Comparison of ENCODE assay signal across 30 cellular contexts in the genomic region with DNA sequence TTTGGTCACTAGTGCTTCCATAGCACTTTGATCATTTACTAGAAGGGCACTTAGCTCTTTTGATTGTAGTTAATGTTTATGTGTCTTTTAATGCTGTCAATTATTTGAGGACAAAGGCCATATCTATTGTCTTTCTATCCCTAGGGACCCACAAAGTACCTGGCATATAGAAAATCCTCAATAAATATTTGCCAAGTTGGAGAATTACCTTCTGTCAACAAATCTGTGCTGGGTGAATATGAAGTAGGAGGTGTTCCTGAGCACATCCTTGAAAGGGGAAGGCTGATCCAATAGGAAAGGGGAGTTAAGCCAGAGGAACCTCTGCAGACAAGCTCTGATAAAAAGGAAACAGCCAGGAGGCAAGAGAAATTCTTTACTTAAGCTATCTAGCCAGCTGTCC. TPM values are rescaled to one million over a fixed set of nuclear protein-coding genes. Genes with fewer than 3 reads are reported as not detected.
A peak's percentile ranks its signal among the peaks of the same experiment; 100 is the strongest.
DNase-seq lines count a peak whose midpoint lies in the region; ATAC-seq, FAIRE-seq and TF ChIP-seq lines count a peak whose summit lies in the region.
"Had no signal": no experiment of that assay in that cellular context is flagged by ENCODE, and none has a peak within 500 bp of the region (broad histone marks: within the 10 kb centered on the region; RNA-seq: fewer than 3 reads in every experiment).

No MANE protein-coding gene starts in this region.

- peak overlapping the region in 2 of 3 experiments; percentile 18 to 89 for H3K27ac Mint-ChIP-seq in nephron
- no peak overlapping the region for H3K27ac Mint-ChIP-seq in activated CD4-positive, alpha-beta T cell treated with anti-CD3 and anti-CD28 coated beads for 36 hours
- H3K27ac Mint-ChIP-seq: mesothelial cell of epicardium; natural killer cell treated with Interleukin-12 subunit alpha and Interleukin-12 subunit beta and Interleukin-15 and Interleukin-18, amount 100 ng/mL, for 72 hours; stimulated activated naive CD8-positive, alpha-beta T cell treated with anti-CD3 and anti-CD28 coated beads, Interleukin-15, amount 100 ng/mL, for 72 hours had no signal

- peaks cover 15% of the 10 kb centered on the region for H3K36me3 Mint-ChIP-seq in nephron (ENCODE audit: low read depth)
- peaks cover 2% of the 10 kb centered on the region for H3K36me3 Mint-ChIP-seq in activated CD4-positive, alpha-beta T cell treated with anti-CD3 and anti-CD28 coated beads for 36 hours (ENCODE audit: low read depth)
- H3K36me3 Mint-ChIP-seq: mesothelial cell of epicardium had no signal

- TF ChIP-seq CTCF in LNCaP clone FGC (IDR thresholded peaks at IDR 0.05; ENCODE audit: control insufficient read depth, extremely low read depth, insufficient read depth) (no peak), nephron (IDR thresholded peaks at IDR 0.05; ENCODE audit: unreplicated experiment in 3 of 3) (no peak)

- DNase-seq in NCI-H510A treated with DMSO at 0.1 percent for 48 hours (lab: John Stamatoyannopoulos, UW) = peak; percentile 5
- no peak for DNase-seq in NCI-H510A (lab: John Stamatoyannopoulos, UW)
- DNase-seq in LNCaP clone FGC (ENCODE audit: low read depth) = peak; percentile 70
- peak; percentile 88 for DNase-seq in NCI-H69 (lab: John Stamatoyannopoulos, UW)
- DNase-seq in GM12891 (ENCODE audit: insufficient read length, low spot score) = no peak
- no peak for DNase-seq in activated CD4-positive, alpha-beta T cell treated with anti-CD3 and anti-CD28 coated beads for 36 hours
- DNase-seq: activated CD4-positive, alpha-beta T cell treated with anti-CD3 and anti-CD28 coated beads, Interleukin-2, amount 10 ng/mL, durations not matched to agents 24 days and 14 days; activated CD8-positive, alpha-beta memory T cell treated with anti-CD3 and anti-CD28 coated beads, Interleukin-2, amount 50 U/mL, for 4 hours; activated naive CD8-positive, alpha-beta T cell treated with anti-CD3 and anti-CD28 coated beads, Interleukin-2, amount 10 ng/mL, durations not matched to agents 7 days and 5 days; DMS 273 treated with DMSO at 0.1 percent for 48 hours; effector CD4-positive, alpha-beta T cell; erythroblast; foreskin fibroblast; heart right ventricle; KBM-7; left ventricle myocardium inferior; NCI-H2171; NCI-H82; ovary; PC-9; SHP77 treated with DMSO at 0.1 percent for 48 hours; stimulated activated naive CD8-positive, alpha-beta T cell treated with anti-CD3 and anti-CD28 coated beads, Interleukin-15, amount 100 ng/mL, for 72 hours; SW 1271 had no signal

- ATAC-seq in activated CD4-positive, alpha-beta T cell treated with anti-CD3 and anti-CD28 coated beads for 36 hours = no peak
- ATAC-seq in HG03571 (IDR thresholded peaks at IDR 0.05; ENCODE audit: unreplicated experiment) = no peak
- ATAC-seq: heart right ventricle; natural killer cell treated with Interleukin-12 subunit alpha and Interleukin-12 subunit beta and Interleukin-15 and Interleukin-18, amount 100 ng/mL, for 72 hours; stimulated activated naive CD8-positive, alpha-beta T cell treated with anti-CD3 and anti-CD28 coated beads, Interleukin-15, amount 100 ng/mL, for 72 hours had no signal

- POLR2A ChIA-PET in activated CD4-positive, alpha-beta T cell treated with anti-CD3 and anti-CD28 coated beads for 36 hours (lab: Charles Lee) = no interaction called here

- FAIRE-seq in GM12891 (lab: Jason Lieb, UNC) = no peak
- FAIRE-seq: A204.1 had no signal

- H3K4me3 ChIP-seq in LNCaP clone FGC (ENCODE audit: low read depth, low read length) = no peak overlapping the region
- H3K4me3 ChIP-seq: HAP-1, heart right ventricle, left ventricle myocardium inferior, ovary, PC-9, tibial nerve had no signal

- H3K27me3 Mint-ChIP-seq in nephron (ENCODE audit: low read depth) = peaks cover 12% of the 10 kb centered on the region
- no peaks in the 10 kb centered on the region for H3K27me3 Mint-ChIP-seq in activated CD4-positive, alpha-beta T cell treated with anti-CD3 and anti-CD28 coated beads for 36 hours
- H3K27me3 Mint-ChIP-seq: activated CD4-positive, alpha-beta T cell treated with anti-CD3 and anti-CD28 coated beads, Interleukin-2, amount 10 ng/mL, durations not matched to agents 24 days and 14 days; activated naive CD8-positive, alpha-beta T cell treated with anti-CD3 and anti-CD28 coated beads, Interleukin-2, amount 10 ng/mL, durations not matched to agents 7 days and 5 days; stimulated activated naive CD8-positive, alpha-beta T cell treated with anti-CD3 and anti-CD28 coated beads, Interleukin-15, amount 100 ng/mL, for 72 hours had no signal

- intact Hi-C loops in activated CD4-positive, alpha-beta T cell treated with anti-CD3 and anti-CD28 coated beads for 36 hours (cut with DNase I, micrococcal nuclease) = no loop called here

- no peak overlapping the region for H3K4me3 Mint-ChIP-seq in nephron
- no peak overlapping the region for H3K4me3 Mint-ChIP-seq in activated CD4-positive, alpha-beta T cell treated with anti-CD3 and anti-CD28 coated beads for 36 hours
- H3K4me3 Mint-ChIP-seq: mesothelial cell of epicardium; natural killer cell treated with Interleukin-12 subunit alpha and Interleukin-12 subunit beta and Interleukin-15 and Interleukin-18, amount 100 ng/mL, for 72 hours; stimulated activated naive CD8-positive, alpha-beta T cell treated with anti-CD3 and anti-CD28 coated beads, Interleukin-15, amount 100 ng/mL, for 72 hours had no signal

- CTCF ChIA-PET in activated CD4-positive, alpha-beta T cell treated with anti-CD3 and anti-CD28 coated beads for 36 hours (lab: Charles Lee) = interaction anchor here (0.7 to 1.1 kb wide), 2 partner anchors 58 to 236 kb away, joined by 3 to 4 read pairs; no protein-coding TSS in a partner anchor

- no peaks in the 10 kb centered on the region for H3K9me3 Mint-ChIP-seq in nephron
- no peaks in the 10 kb centered on the region for H3K9me3 Mint-ChIP-seq in activated CD4-positive, alpha-beta T cell treated with anti-CD3 and anti-CD28 coated beads for 36 hours (ENCODE audit: low read depth)
- H3K9me3 Mint-ChIP-seq: activated naive CD8-positive, alpha-beta T cell treated with anti-CD3 and anti-CD28 coated beads, Interleukin-2, amount 10 ng/mL, durations not matched to agents 7 days and 5 days; stimulated activated naive CD8-positive, alpha-beta T cell treated with anti-CD3 and anti-CD28 coated beads, Interleukin-15, amount 100 ng/mL, for 72 hours had no signal

- H3K4me1 Mint-ChIP-seq in nephron = peaks cover 10% of the 10 kb centered on the region
- H3K4me1 Mint-ChIP-seq in activated CD4-positive, alpha-beta T cell treated with anti-CD3 and anti-CD28 coated beads for 36 hours = peaks cover 44% of the 10 kb centered on the region

- TF ChIP-seq POLR2A in GM12891 (IDR thresholded peaks at IDR 0.05; ENCODE audit: low read depth, low read length) = no peak

TF ChIP-seq in GM12891, 5 proteins besides CTCF, POLR2A, EP300 and RAD21:
- TF ChIP-seq TAF1 (IDR thresholded peaks at IDR 0.05; ENCODE audit: low read depth, low read length) = no peak
- TF ChIP-seq POU2F2 (IDR thresholded peaks at IDR 0.05; ENCODE audit: low read depth, low read length) = no peak
- TF ChIP-seq POLR2AphosphoS5 (IDR thresholded peaks at IDR 0.05; ENCODE audit: low read depth, low read length) = no peak
- no peak for TF ChIP-seq PAX5 (IDR thresholded peaks at IDR 0.05; ENCODE audit: insufficient read depth, low read length, severe bottlenecking)
- TF ChIP-seq SPI1 (IDR thresholded peaks at IDR 0.05; ENCODE audit: low read depth, low read length) = no peak
TF ChIP-seq in GM12891: peak in this region for 0.

RNA-seq across cellular contexts. Expression of gene DPP4, which starts 8.2 kb away (rescaled TPM):
- 0.19 TPM for polyA plus RNA-seq in GM12891 (2012; ENCODE audit: low read depth, missing spikeins)
- total RNA-seq in activated CD4-positive, alpha-beta T cell treated with anti-CD3 and anti-CD28 coated beads for 36 hours = 10 to 100 TPM; 15.9 to 22.4 TPM

Comparison
In these comparisons a context has a peak if more than half of its experiments do, and no peak if none do; other contexts are left out.
1. DNase-seq: peak in NCI-H510A treated with DMSO at 0.1 percent for 48 hours (single experiment), LNCaP clone FGC (single experiment) and NCI-H69 (single experiment); none in NCI-H510A (single experiment), GM12891 (single experiment) and activated CD4-positive, alpha-beta T cell treated with anti-CD3 and anti-CD28 coated beads for 36 hours (single experiment).